In the genomic region with DNA sequence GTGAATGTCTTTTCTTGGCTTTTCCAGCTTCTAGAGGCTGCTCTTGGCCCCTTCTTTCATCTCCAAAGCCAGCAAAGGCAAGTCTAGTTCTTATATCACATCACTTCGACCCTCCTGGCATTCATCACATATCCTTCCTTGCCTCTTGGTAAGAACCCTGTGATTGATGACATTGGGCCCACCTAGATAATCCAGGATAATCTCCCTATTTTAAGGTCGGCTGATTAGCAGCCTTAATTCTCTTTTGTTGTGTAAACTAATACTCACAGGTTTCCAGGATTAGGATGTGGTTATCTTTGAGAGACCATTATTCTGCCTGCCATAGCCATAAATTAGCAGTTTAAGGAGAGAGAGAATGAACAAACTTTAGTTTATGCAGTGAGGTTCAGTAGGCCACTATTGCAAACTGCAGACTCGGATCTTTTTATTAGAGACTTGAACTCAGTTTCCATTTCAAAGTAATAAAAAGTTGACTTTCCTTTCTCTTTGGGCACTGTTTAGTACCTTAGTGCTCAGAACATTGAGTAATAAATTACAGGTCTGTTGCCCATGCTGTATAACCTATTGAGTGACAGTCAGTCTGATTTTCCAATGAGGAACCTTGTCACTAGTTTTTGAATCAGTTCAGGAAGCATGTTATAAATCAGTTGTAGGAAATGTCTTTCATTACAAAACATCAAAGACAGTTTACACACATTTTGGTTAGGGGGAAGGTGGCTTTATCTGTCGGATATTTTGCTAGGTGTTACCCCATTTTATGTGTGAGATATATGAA, we compare ENCODE assay signal across 11 cellular contexts. TPM values are rescaled to one million over a fixed set of nuclear protein-coding genes. Genes with fewer than 3 reads are reported as not detected.
DNase-seq lines count a peak whose midpoint lies in the region; ATAC-seq, FAIRE-seq and TF ChIP-seq lines count a peak whose summit lies in the region.
"Had no signal": no experiment of that assay in that cellular context is flagged by ENCODE, and none has a peak within 500 bp of the region (broad histone marks: within the 10 kb centered on the region; RNA-seq: fewer than 3 reads in every experiment).

No MANE protein-coding gene starts in this region.

- peak overlapping the region; percentile 97 for H3K4me2 ChIP-seq in keratinocyte (ENCODE audit: control insufficient read depth, extremely low read depth, insufficient read depth, low read depth, low read length)

- dilution Hi-C loops in keratinocyte (cut with MboI; ENCODE audit: extremely low pct_ligation_motif_present, low sequenced_read_pairs) = no loop called here

- no peaks in the 10 kb centered on the region for H3K9me3 Mint-ChIP-seq in activated T-cell treated with anti-CD3 and anti-CD28 coated beads, Interleukin-2, amount 50 U/mL, for 24 hours
- H3K9me3 Mint-ChIP-seq in activated CD4-positive, alpha-beta memory T cell treated with anti-CD3 and anti-CD28 coated beads, Interleukin-2, amount 10 ng/mL, durations not matched to agents 7 days and 5 days = no peaks in the 10 kb centered on the region

- H3K4me3 Mint-ChIP-seq in activated T-cell treated with anti-CD3 and anti-CD28 coated beads, Interleukin-2, amount 50 U/mL, for 24 hours = peak overlapping the region; percentile 89
- peak overlapping the region; percentile 94 for H3K4me3 Mint-ChIP-seq in activated CD4-positive, alpha-beta memory T cell treated with anti-CD3 and anti-CD28 coated beads, Interleukin-2, amount 10 ng/mL, durations not matched to agents 7 days and 5 days

- no peak overlapping the region for H3K4me3 ChIP-seq in keratinocyte (ENCODE audit: control insufficient read depth in 2 of 3, extremely low read depth in 1 of 3, insufficient read depth in 2 of 3, low read depth in 1 of 3, low read length in 3 of 3)
- no peak overlapping the region for H3K4me3 ChIP-seq in tibial artery
- H3K4me3 ChIP-seq: uterus had no signal

- no peak overlapping the region for H2AFZ ChIP-seq in keratinocyte (ENCODE audit: control insufficient read depth, low read length)

- no peak for ATAC-seq in HG03159 (IDR thresholded peaks at IDR 0.05; ENCODE audit: unreplicated experiment)

- H3K4me1 ChIP-seq in keratinocyte (ENCODE audit: control insufficient read depth, extremely low read depth, insufficient read depth, low read length) (peaks cover 26% of the 10 kb centered on the region), tibial artery (peaks cover 0 to 84% (median 58%) of the 10 kb centered on the region in 4 donors)

- POLR2A ChIA-PET in activated CD4-positive, alpha-beta memory T cell treated with anti-CD3 and anti-CD28 coated beads, Interleukin-2, amount 10 ng/mL, durations not matched to agents 7 days and 5 days (lab: Charles Lee) = interaction anchor here (0.9 to 20.3 kb wide), 7 partner anchors 7 to 41 kb away, joined by 3 to 1351 read pairs (median 460); partner anchors contain the start of gene ANKRD12

- H3K9ac ChIP-seq in keratinocyte (ENCODE audit: control insufficient read depth, extremely low read depth, insufficient read depth, low read length) = peak overlapping the region; percentile 3

- H3K27me3 ChIP-seq in keratinocyte (ENCODE audit: control insufficient read depth, extremely low read depth, insufficient read depth, low read length) (no peaks in the 10 kb centered on the region), tibial artery (no peaks in the 10 kb centered on the region)
- H3K27me3 ChIP-seq: uterus had no signal

- peaks cover 78% of the 10 kb centered on the region for H3K4me1 Mint-ChIP-seq in activated T-cell treated with anti-CD3 and anti-CD28 coated beads, Interleukin-2, amount 50 U/mL, for 24 hours (ENCODE audit: low read depth)
- H3K4me1 Mint-ChIP-seq in activated CD4-positive, alpha-beta memory T cell treated with anti-CD3 and anti-CD28 coated beads, Interleukin-2, amount 10 ng/mL, durations not matched to agents 7 days and 5 days = peaks cover 69% of the 10 kb centered on the region

- no peaks in the 10 kb centered on the region for H3K27me3 Mint-ChIP-seq in activated T-cell treated with anti-CD3 and anti-CD28 coated beads, Interleukin-2, amount 50 U/mL, for 24 hours
- H3K27me3 Mint-ChIP-seq in activated CD4-positive, alpha-beta memory T cell treated with anti-CD3 and anti-CD28 coated beads, Interleukin-2, amount 10 ng/mL, durations not matched to agents 7 days and 5 days = no peaks in the 10 kb centered on the region

- no peaks in the 10 kb centered on the region for H3K9me1 ChIP-seq in keratinocyte (ENCODE audit: control insufficient read depth, extremely low read depth, insufficient read depth, low read length)

- intact Hi-C loops in tibial artery (cut with DNase I; ENCODE audit: low total_unique reads) = no loop called here

- TF ChIP-seq CTCF in keratinocyte (optimal IDR thresholded peaks at IDR 0.05 in 1 of 3, IDR thresholded peaks at IDR 0.05 in 1 of 3, conservative IDR thresholded peaks at IDR 0.05 in 1 of 3; ENCODE audit: extremely low read depth in 1 of 3, insufficient read depth in 2 of 3, low read length in 3 of 3) (no peak), tibial artery (IDR thresholded peaks at IDR 0.05) (no peak)

- H3K27ac ChIP-seq in keratinocyte (ENCODE audit: control insufficient read depth, insufficient read depth, low read length) (peak overlapping the region; percentile 6), tibial artery (peak overlapping the region; percentile 5 to 14)

- peak overlapping the region; percentile 94 for H3K27ac Mint-ChIP-seq in activated T-cell treated with anti-CD3 and anti-CD28 coated beads, Interleukin-2, amount 50 U/mL, for 24 hours
- peak overlapping the region; percentile 96 for H3K27ac Mint-ChIP-seq in activated CD4-positive, alpha-beta memory T cell treated with anti-CD3 and anti-CD28 coated beads, Interleukin-2, amount 10 ng/mL, durations not matched to agents 7 days and 5 days

- H3K79me2 ChIP-seq in keratinocyte (ENCODE audit: control insufficient read depth, insufficient read depth, low read length) = peaks cover 95% of the 10 kb centered on the region

- peaks cover 98% of the 10 kb centered on the region for H3K36me3 Mint-ChIP-seq in activated T-cell treated with anti-CD3 and anti-CD28 coated beads, Interleukin-2, amount 50 U/mL, for 24 hours (ENCODE audit: low read depth)
- peaks cover 89% of the 10 kb centered on the region for H3K36me3 Mint-ChIP-seq in activated CD4-positive, alpha-beta memory T cell treated with anti-CD3 and anti-CD28 coated beads, Interleukin-2, amount 10 ng/mL, durations not matched to agents 7 days and 5 days (ENCODE audit: low read depth)

- FAIRE-seq in keratinocyte (lab: Jason Lieb, UNC) = peak; percentile 69

- peaks cover 0 to 4% of the 10 kb centered on the region in 2 experiments for H3K36me3 ChIP-seq in keratinocyte (ENCODE audit: control insufficient read depth in 2 of 2, extremely low read depth in 1 of 2, insufficient read depth in 2 of 2, low read length in 2 of 2)
- no peaks in the 10 kb centered on the region for H3K36me3 ChIP-seq in tibial artery
- H3K36me3 ChIP-seq: uterus had no signal

- no peak for DNase-seq in activated T-cell treated with anti-CD3 and anti-CD28 coated beads, Interleukin-2, amount 50 U/mL, for 24 hours
- DNase-seq in activated T-cell treated with anti-CD3 and anti-CD28 coated beads, Interleukin-2, amount 50 U/mL, for 1 hour = no peak
- DNase-seq in activated CD4-positive, alpha-beta memory T cell treated with anti-CD3 and anti-CD28 coated beads, Interleukin-2, amount 10 ng/mL, durations not matched to agents 7 days and 5 days = no peak
- no peak for DNase-seq in keratinocyte (ENCODE audit: low read depth, low spot score)
- DNase-seq in tibial artery = no peak
- DNase-seq in DMS 273 treated with DMSO at 0.1 percent for 48 hours (lab: John Stamatoyannopoulos, UW) = no peak
- DNase-seq in RKO (ENCODE audit: low spot score) = no peak
- DNase-seq: NCI-H1417 treated with DMSO at 0.1 percent for 48 hours; stimulated activated CD4-positive, alpha-beta T cell treated with anti-CD3 and anti-CD28 coated beads, Interleukin-12 subunit alpha, Interleukin-12 subunit beta, amount 100 ng/mL, for 4 hours; uterus had no signal

- H4K20me1 ChIP-seq in keratinocyte (ENCODE audit: control insufficient read depth, extremely low read depth, insufficient read depth, low read length) = peaks cover 2% of the 10 kb centered on the region

- CTCF ChIA-PET in activated CD4-positive, alpha-beta memory T cell treated with anti-CD3 and anti-CD28 coated beads, Interleukin-2, amount 10 ng/mL, durations not matched to agents 7 days and 5 days (lab: Charles Lee) = interaction anchor here (1.6 to 2.0 kb wide), 2 partner anchors 10 to 33 kb away, joined by 3 to 9 read pairs; no protein-coding TSS in a partner anchor

- H3K9me3 ChIP-seq in keratinocyte (ENCODE audit: control insufficient read depth, low read depth, low read length) (no peaks in the 10 kb centered on the region), tibial artery (no peaks in the 10 kb centered on the region)
- H3K9me3 ChIP-seq: uterus had no signal

RNA-seq across cellular contexts. Expression of gene NDUFV2, which starts 4.5 kb away (rescaled TPM):
- 100 to 1,000 TPM; 288 to 295 TPM for total RNA-seq in activated CD4-positive, alpha-beta memory T cell treated with anti-CD3 and anti-CD28 coated beads, Interleukin-2, amount 10 ng/mL, durations not matched to agents 7 days and 5 days
- polyA plus RNA-seq in keratinocyte = 107 to 202 TPM (median 125 TPM) in 3 replicates
- 40.2 TPM for polyA plus RNA-seq in keratinocyte (2011; ENCODE audit: low read depth)
- polyA plus RNA-seq in keratinocyte (2011; cell fraction: cytosol; rRNA removed) = 106 and 185 TPM in 2 replicates
- 67.0 and 74.2 TPM in 2 replicates for polyA plus RNA-seq in keratinocyte (2011; cell fraction: nucleus; rRNA removed)
- 100 and 142 TPM in 2 replicates for polyA plus RNA-seq in keratinocyte (2012; ENCODE audit: low replicate concordance)
- polyA minus RNA-seq in keratinocyte = 13.4 to 56.9 TPM (median 38.3 TPM) in 3 replicates
- polyA minus RNA-seq in keratinocyte (2011; cell fraction: cytosol; rRNA and poly(A)+ RNA removed) = 20.5 TPM
- 23.6 and 35.1 TPM in 2 replicates for polyA minus RNA-seq in keratinocyte (2011; cell fraction: nucleus; rRNA and poly(A)+ RNA removed)

RNA-seq across cellular contexts. Expression of gene ANKRD12, which starts 29.6 kb away (rescaled TPM):
- total RNA-seq in activated CD4-positive, alpha-beta memory T cell treated with anti-CD3 and anti-CD28 coated beads, Interleukin-2, amount 10 ng/mL, durations not matched to agents 7 days and 5 days = 100 to 1,000 TPM; 103 to 111 TPM
- 2.6 to 8.0 TPM (median 4.9 TPM) in 3 replicates for polyA plus RNA-seq in keratinocyte
- polyA plus RNA-seq in keratinocyte (2011; ENCODE audit: low read depth) = 160 TPM
- polyA plus RNA-seq in keratinocyte (2011; cell fraction: cytosol; rRNA removed) = 2.0 and 3.8 TPM in 2 replicates
- polyA plus RNA-seq in keratinocyte (2011; cell fraction: nucleus; rRNA removed) = 7.0 and 9.0 TPM in 2 replicates
- 12.7 and 21.4 TPM in 2 replicates for polyA plus RNA-seq in keratinocyte (2012; ENCODE audit: low replicate concordance)
- 3.0 to 39.0 TPM (median 12.0 TPM) in 3 replicates for polyA minus RNA-seq in keratinocyte
- polyA minus RNA-seq in keratinocyte (2011; cell fraction: cytosol; rRNA and poly(A)+ RNA removed) = 11.3 TPM
- polyA minus RNA-seq in keratinocyte (2011; cell fraction: nucleus; rRNA and poly(A)+ RNA removed) = 10.2 and 29.2 TPM in 2 replicates
